ENCODE assay signal across 9 cellular contexts in genomic region chr1:115099693-115100050, GRCh38. TPM values are rescaled to one million over a fixed set of nuclear protein-coding genes. Genes with fewer than 3 reads are reported as not detected.
DNase-seq lines count a peak whose midpoint lies in the region; ATAC-seq and TF ChIP-seq lines count a peak whose summit lies in the region.
"Had no signal": no experiment of that assay in that cellular context is flagged by ENCODE, and none has a peak within 500 bp of the region (broad histone marks: within the 10 kb centered on the region; RNA-seq: fewer than 3 reads in every experiment).

No MANE protein-coding gene starts in this region.

- H3K9me3 Mint-ChIP-seq in activated naive CD4-positive, alpha-beta T cell treated with anti-CD3 and anti-CD28 coated beads for 36 hours: no peaks in the 10 kb centered on the region
- H3K9me3 Mint-ChIP-seq in activated CD4-positive, alpha-beta memory T cell treated with anti-CD3 and anti-CD28 coated beads, Interleukin-2, amount 10 ng/mL, durations not matched to agents 7 days and 5 days: no peaks in the 10 kb centered on the region
- H3K9me3 Mint-ChIP-seq in glutamatergic neuron (ENCODE audit: unreplicated experiment): peaks cover 4% of the 10 kb centered on the region
- H3K9me3 Mint-ChIP-seq: endodermal cell had no signal

- no peak for TF ChIP-seq EP300 in transverse colon (IDR thresholded peaks at IDR 0.05; ENCODE audit: low read depth)

- peak; percentile 39 for ATAC-seq in left lung

- CTCF ChIA-PET in activated naive CD4-positive, alpha-beta T cell treated with anti-CD3 and anti-CD28 coated beads for 36 hours (lab: Charles Lee): interaction anchor here (1.0 kb wide), 1 partner anchor 47 kb away, joined by 3 read pairs; no protein-coding TSS in a partner anchor
- CTCF ChIA-PET in activated CD4-positive, alpha-beta memory T cell treated with anti-CD3 and anti-CD28 coated beads, Interleukin-2, amount 10 ng/mL, durations not matched to agents 7 days and 5 days (lab: Charles Lee): interaction anchor here (0.9 to 1.4 kb wide), 4 partner anchors 12 to 49 kb away, joined by 3 to 10 read pairs (median 3); no protein-coding TSS in a partner anchor

- peak overlapping the region; percentile 57 for H3K27ac Mint-ChIP-seq in activated naive CD4-positive, alpha-beta T cell treated with anti-CD3 and anti-CD28 coated beads for 36 hours
- H3K27ac Mint-ChIP-seq in activated CD4-positive, alpha-beta memory T cell treated with anti-CD3 and anti-CD28 coated beads, Interleukin-2, amount 10 ng/mL, durations not matched to agents 7 days and 5 days: peak overlapping the region; percentile 98
- no peak overlapping the region for H3K27ac Mint-ChIP-seq in glutamatergic neuron (ENCODE audit: unreplicated experiment)

- no peaks in the 10 kb centered on the region for H3K36me3 Mint-ChIP-seq in activated naive CD4-positive, alpha-beta T cell treated with anti-CD3 and anti-CD28 coated beads for 36 hours (ENCODE audit: low read depth)
- no peaks in the 10 kb centered on the region for H3K36me3 Mint-ChIP-seq in activated CD4-positive, alpha-beta memory T cell treated with anti-CD3 and anti-CD28 coated beads, Interleukin-2, amount 10 ng/mL, durations not matched to agents 7 days and 5 days (ENCODE audit: low read depth)
- H3K36me3 Mint-ChIP-seq in glutamatergic neuron (ENCODE audit: unreplicated experiment): no peaks in the 10 kb centered on the region

- H3K4me1 ChIP-seq in left lung (peaks cover 5 to 12% of the 10 kb centered on the region in 2 donors), transverse colon (peaks cover 0 to 22% (median 13%) of the 10 kb centered on the region in 4 donors)

- H3K4me3 ChIP-seq in left lung: peak overlapping the region in 1 of 2 donors; percentile 27
- H3K4me3 ChIP-seq in transverse colon: peak overlapping the region in 3 of 4 donors; percentile 34 to 48 (median 34)

- H3K27me3 ChIP-seq in left lung (no peaks in the 10 kb centered on the region), transverse colon (no peaks in the 10 kb centered on the region)

- H3K27ac ChIP-seq in left lung (peak overlapping the region; percentile 55 to 86), transverse colon (peak overlapping the region; percentile 83 to 88 (median 87))

- H3K36me3 ChIP-seq in left lung (no peaks in the 10 kb centered on the region), transverse colon (no peaks in the 10 kb centered on the region)

- in situ Hi-C loops in transverse colon (cut with MboI; ENCODE audit: low pct_ligation_motif_present in 1 of 4, low pct_unique_long_range_greater_than_20kb in 1 of 4, low sequenced_read_pairs in 3 of 4): no loop called here

- POLR2A ChIA-PET in activated CD4-positive, alpha-beta memory T cell treated with anti-CD3 and anti-CD28 coated beads, Interleukin-2, amount 10 ng/mL, durations not matched to agents 7 days and 5 days (lab: Charles Lee): interaction anchor here (1.0 to 2.1 kb wide), 13 partner anchors 8 to 589 kb away, joined by 3 to 13 read pairs (median 5); partner anchors contain the start of genes CSDE1, TRIM33 and TSPAN2

- DNase-seq in activated naive CD4-positive, alpha-beta T cell treated with anti-CD3 and anti-CD28 coated beads for 36 hours: peak; percentile 50
- no peak for DNase-seq in activated naive CD4-positive, alpha-beta T cell treated with Interleukin-2 at 50 U/mL for 16 hours
- no peak for DNase-seq in activated CD4-positive, alpha-beta memory T cell treated with anti-CD3 and anti-CD28 coated beads, Interleukin-2, amount 10 ng/mL, durations not matched to agents 7 days and 5 days
- DNase-seq in left lung (no peak), transverse colon (no peak), NCI-H2196 (lab: John Stamatoyannopoulos, UW; ENCODE audit: unreplicated experiment) (no peak), glutamatergic neuron (no peak), OCI-M1 (lab: John Stamatoyannopoulos, UW) (no peak)
- DNase-seq: endodermal cell had no signal

- H3K4me1 Mint-ChIP-seq in activated naive CD4-positive, alpha-beta T cell treated with anti-CD3 and anti-CD28 coated beads for 36 hours (ENCODE audit: low read depth): peaks cover 30% of the 10 kb centered on the region
- H3K4me1 Mint-ChIP-seq in activated CD4-positive, alpha-beta memory T cell treated with anti-CD3 and anti-CD28 coated beads, Interleukin-2, amount 10 ng/mL, durations not matched to agents 7 days and 5 days: peaks cover 33% of the 10 kb centered on the region
- H3K4me1 Mint-ChIP-seq in glutamatergic neuron (ENCODE audit: low read depth, unreplicated experiment): peaks cover 2% of the 10 kb centered on the region

- no peak for TF ChIP-seq POLR2A in transverse colon (IDR thresholded peaks at IDR 0.05)

- intact Hi-C loops in activated naive CD4-positive, alpha-beta T cell treated with anti-CD3 and anti-CD28 coated beads for 36 hours (cut with micrococcal nuclease): loop anchor here (1.0 to 10.0 kb wide), 7 partner anchors 8 to 1165 kb away; partner anchors contain the start of genes CSDE1 and SIKE1
- intact Hi-C loops in left lung (cut with DNase I): no loop called here
- intact Hi-C loops in transverse colon (cut with DNase I; ENCODE audit: low total_unique reads): no loop called here

- WGBS in transverse colon (ENCODE audit: low coverage in 1 of 2), 2 donors: 0% methylated on average over 1 of the region's 1 CpG

- H3K9me3 ChIP-seq in left lung (no peaks in the 10 kb centered on the region), transverse colon (no peaks in the 10 kb centered on the region)

- TF ChIP-seq CTCF in left lung (IDR thresholded peaks at IDR 0.05) (no peak), transverse colon (IDR thresholded peaks at IDR 0.05) (no peak), glutamatergic neuron (IDR thresholded peaks at IDR 0.05; ENCODE audit: partially characterized antibody, unreplicated experiment) (no peak)

- H3K27me3 Mint-ChIP-seq in activated naive CD4-positive, alpha-beta T cell treated with anti-CD3 and anti-CD28 coated beads for 36 hours (ENCODE audit: low read depth): no peaks in the 10 kb centered on the region
- H3K27me3 Mint-ChIP-seq in activated CD4-positive, alpha-beta memory T cell treated with anti-CD3 and anti-CD28 coated beads, Interleukin-2, amount 10 ng/mL, durations not matched to agents 7 days and 5 days: peaks cover 10% of the 10 kb centered on the region
- peaks cover 2% of the 10 kb centered on the region for H3K27me3 Mint-ChIP-seq in glutamatergic neuron (ENCODE audit: unreplicated experiment)

- peak overlapping the region; percentile 78 for H3K4me3 Mint-ChIP-seq in activated naive CD4-positive, alpha-beta T cell treated with anti-CD3 and anti-CD28 coated beads for 36 hours
- H3K4me3 Mint-ChIP-seq in activated CD4-positive, alpha-beta memory T cell treated with anti-CD3 and anti-CD28 coated beads, Interleukin-2, amount 10 ng/mL, durations not matched to agents 7 days and 5 days: peak overlapping the region; percentile 82
- H3K4me3 Mint-ChIP-seq in glutamatergic neuron (ENCODE audit: unreplicated experiment): no peak overlapping the region
- H3K4me3 Mint-ChIP-seq: endodermal cell had no signal

RNA-seq across cellular contexts. Expression of gene TSPAN2, which starts 10.4 kb away (rescaled TPM):
- total RNA-seq in activated naive CD4-positive, alpha-beta T cell treated with anti-CD3 and anti-CD28 coated beads for 36 hours: under 1 TPM; 0.86 to 0.91 TPM
- 1 to 10 TPM; 2.4 to 3.4 TPM for total RNA-seq in activated CD4-positive, alpha-beta memory T cell treated with anti-CD3 and anti-CD28 coated beads, Interleukin-2, amount 10 ng/mL, durations not matched to agents 7 days and 5 days
- 10 to 100 TPM in 1 of 2 donors, 1 to 10 TPM in 1; 8.7 to 10.6 TPM for total RNA-seq in left lung
- total RNA-seq in transverse colon: 10 to 100 TPM; 10.8 to 16.4 (median 11.7) TPM
- 11.2 TPM for total RNA-seq in glutamatergic neuron (ENCODE audit: unreplicated experiment)
